In the genomic region with DNA sequence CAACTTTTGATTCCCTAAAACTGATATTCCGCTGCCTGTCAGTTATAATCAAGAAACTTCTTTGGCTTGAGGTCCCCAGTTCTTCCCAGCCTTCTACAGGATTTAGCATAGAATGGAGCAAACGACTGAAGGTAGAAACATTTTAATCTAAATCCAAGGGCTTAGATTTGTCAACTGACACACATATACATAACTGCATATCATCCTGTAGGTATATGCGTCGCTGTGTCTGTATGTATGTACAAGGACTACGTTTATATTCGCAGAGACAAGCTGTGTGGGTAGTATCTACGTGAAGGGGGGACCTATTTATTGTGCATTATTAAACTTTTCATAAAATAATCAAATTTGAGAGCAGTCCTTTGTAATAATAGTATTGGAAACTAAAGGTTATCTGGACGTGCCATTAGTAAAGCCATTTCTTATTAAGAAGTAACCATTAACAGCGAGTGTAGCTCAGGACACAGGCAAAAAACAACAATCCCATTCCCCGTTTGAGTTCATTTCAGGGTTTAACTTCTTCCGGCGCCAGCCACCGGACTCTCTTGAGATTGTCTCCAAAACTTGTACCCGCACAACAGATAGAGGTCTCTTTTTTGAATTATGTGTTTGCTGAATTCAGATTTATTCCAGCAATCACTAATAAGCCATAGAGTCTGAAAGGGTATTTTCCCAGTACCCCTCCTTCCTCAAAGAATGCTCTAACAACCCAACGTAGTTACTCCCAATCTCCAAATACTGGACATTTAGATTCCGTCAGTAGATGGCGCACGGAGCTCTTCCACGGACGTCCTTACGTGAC, we compare ENCODE assay signal across 8 cellular contexts. TPM values are rescaled to one million over a fixed set of nuclear protein-coding genes. Genes with fewer than 3 reads are reported as not detected.
DNase-seq lines count a peak whose midpoint lies in the region; ATAC-seq and TF ChIP-seq lines count a peak whose summit lies in the region.

No MANE protein-coding gene starts in this region.

- H3K9me3 ChIP-seq in upper lobe of right lung, result no peaks in the 10 kb centered on the region

- H3K4me3 Mint-ChIP-seq in natural killer cell, result peak overlapping the region; percentile 95

- peaks cover 15% of the 10 kb centered on the region for H3K4me1 ChIP-seq in upper lobe of right lung

- no peaks in the 10 kb centered on the region for H3K27me3 ChIP-seq in upper lobe of right lung

- H3K9me3 Mint-ChIP-seq in natural killer cell, result no peaks in the 10 kb centered on the region

- peaks cover 35 to 36% of the 10 kb centered on the region in 2 donors for H3K4me1 Mint-ChIP-seq in natural killer cell

- peak overlapping the region; percentile 86 for H3K4me3 ChIP-seq in upper lobe of right lung

- intact Hi-C loops in natural killer cell (cut with micrococcal nuclease), result loop anchor here (1.0 to 10.0 kb wide), 5 partner anchors 260 to 487 kb away; partner anchors contain the start of gene HACD4
- intact Hi-C loops in upper lobe of right lung (cut with DNase I), result no loop called here

- no peaks in the 10 kb centered on the region for H3K36me3 Mint-ChIP-seq in natural killer cell

- H3K36me3 ChIP-seq in upper lobe of right lung, result no peaks in the 10 kb centered on the region

- H3K27me3 Mint-ChIP-seq in natural killer cell (ENCODE audit: low read depth in 2 of 2), result peaks cover 0 to 6% of the 10 kb centered on the region in 2 donors

- TF ChIP-seq CTCF in natural killer cell (IDR thresholded peaks at IDR 0.05), result peak; percentile 69
- peak; percentile 76 for TF ChIP-seq CTCF in upper lobe of right lung (IDR thresholded peaks at IDR 0.05)

- peak overlapping the region; percentile 83 to 84 for H3K27ac Mint-ChIP-seq in natural killer cell

- DNase-seq in activated T-cell treated with anti-CD3 and anti-CD28 coated beads for 1 hour (ENCODE audit: low read depth) (peak; percentile 20), NCI-H446 treated with DMSO at 0.1 percent for 48 hours (lab: John Stamatoyannopoulos, UW) (peak; percentile 84), activated T-cell treated with anti-CD3 and anti-CD28 coated beads for 48 hours (ENCODE audit: low read depth) (peak; percentile 22), fibroblast of peridontal ligament (ENCODE audit: extremely low read depth) (peak; percentile 88), natural killer cell (no peak), upper lobe of right lung (no peak)
- no peak for DNase-seq in activated T-cell treated with anti-CD3 and anti-CD28 coated beads, Interleukin-2, amount 50 U/mL, for 1 hour

- H3K27ac ChIP-seq in upper lobe of right lung, result no peak overlapping the region

- peak; percentile 20 for ATAC-seq in HG02981 (IDR thresholded peaks at IDR 0.05; ENCODE audit: unreplicated experiment)
- no peak for ATAC-seq in natural killer cell
- ATAC-seq in upper lobe of right lung, result peak; percentile 32

RNA-seq across cellular contexts. Expression of gene MLLT3, which starts 2.1 kb away (rescaled TPM):
- total RNA-seq in natural killer cell (10 to 100 TPM; 24.3 to 26.6 (median 25.2) TPM), upper lobe of right lung (15.4 TPM)

RNA-seq across cellular contexts. Expression of gene FOCAD, which starts 59.7 kb away (rescaled TPM):
- total RNA-seq in natural killer cell (10 to 100 TPM; 15.1 to 27.6 (median 18.8) TPM), upper lobe of right lung (25.5 TPM)

Comparison
In these comparisons a context has a peak if more than half of its experiments do, and no peak if none do; other contexts are left out.
1. DNase-seq: peak in activated T-cell treated with anti-CD3 and anti-CD28 coated beads for 1 hour (single experiment), NCI-H446 treated with DMSO at 0.1 percent for 48 hours (single experiment), activated T-cell treated with anti-CD3 and anti-CD28 coated beads for 48 hours (single experiment) and fibroblast of peridontal ligament (single experiment); none in activated T-cell treated with anti-CD3 and anti-CD28 coated beads, Interleukin-2, amount 50 U/mL, for 1 hour (single experiment), natural killer cell (single experiment) and upper lobe of right lung (single experiment).
2. ATAC-seq: peak in HG02981 (single experiment) and upper lobe of right lung (single experiment); none in natural killer cell (0 of 3).